ENCODE assay signal across 8 cellular contexts in the genomic region with DNA sequence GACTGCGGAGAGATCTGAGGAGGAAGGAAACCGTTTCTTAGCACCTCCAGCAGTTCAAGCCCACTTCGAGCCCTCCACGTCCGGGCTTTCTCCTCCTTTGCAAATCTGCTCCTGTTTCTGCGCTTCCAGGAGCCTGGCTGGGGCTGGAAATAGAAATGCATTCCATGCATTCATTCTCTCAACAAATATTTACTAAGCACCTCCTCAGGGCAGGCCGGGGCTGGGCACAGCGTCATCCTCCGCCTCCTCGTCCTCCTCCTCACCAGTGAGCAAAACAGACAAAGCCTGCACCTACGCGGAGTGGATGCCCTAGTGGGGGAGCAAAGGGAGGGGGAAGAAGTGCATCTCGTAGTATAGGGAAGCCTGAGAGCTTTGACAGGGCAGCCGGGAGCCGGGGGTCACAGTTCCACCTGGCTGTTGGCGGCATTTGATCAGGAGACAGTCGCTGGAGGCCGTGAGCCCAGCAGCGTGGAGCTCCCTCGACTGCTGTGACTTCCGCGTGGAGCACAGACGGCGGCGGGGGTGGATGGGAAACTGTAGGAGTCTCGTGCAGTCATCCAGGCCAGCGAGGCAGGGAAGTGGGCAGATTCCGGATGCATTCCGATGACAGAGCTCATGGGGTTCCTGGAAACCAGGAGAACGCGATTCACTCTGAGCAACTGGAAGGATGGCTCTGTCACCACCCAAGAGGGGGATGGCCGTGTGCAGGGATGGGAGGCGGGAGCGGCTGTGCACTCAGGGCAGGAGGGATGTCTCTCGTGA.
DNase-seq lines count a peak whose midpoint lies in the region; ATAC-seq lines count a peak whose summit lies in the region.

No MANE protein-coding gene starts in this region.

- H3K27ac ChIP-seq in HUES64 (ENCODE audit: low read depth, low read length) (peak overlapping the region; percentile 83), cingulate gyrus (ENCODE audit: low read depth, low read length) (peak overlapping the region; percentile 77)

- H3K27me3 Mint-ChIP-seq in activated T-cell treated with anti-CD3 and anti-CD28 coated beads, Interleukin-2, amount 50 U/mL, for 24 hours = no peaks in the 10 kb centered on the region

- no peak overlapping the region for H3K4me3 Mint-ChIP-seq in activated T-cell treated with anti-CD3 and anti-CD28 coated beads, Interleukin-2, amount 50 U/mL, for 24 hours

- no peaks in the 10 kb centered on the region for H3K9me3 Mint-ChIP-seq in activated T-cell treated with anti-CD3 and anti-CD28 coated beads, Interleukin-2, amount 50 U/mL, for 24 hours

- ATAC-seq in HG03159 (IDR thresholded peaks at IDR 0.05; ENCODE audit: unreplicated experiment) = no peak
- ATAC-seq in GM21381 (IDR thresholded peaks at IDR 0.05; ENCODE audit: unreplicated experiment) = no peak

- H3K4me3 ChIP-seq in HUES64 (ENCODE audit: low read length) = peak overlapping the region; percentile 4; the same call in 1 of the 2 replicates

- peak; percentile 95 for DNase-seq in A172 (ENCODE audit: low spot score)
- peak; percentile 80 to 83 for DNase-seq in lung microvascular endothelial cell (ENCODE audit: low read depth in 2 of 2)
- DNase-seq in activated T-cell treated with anti-CD3 and anti-CD28 coated beads, Interleukin-2, amount 50 U/mL, for 24 hours = no peak
- no peak for DNase-seq in hippocampal formation (lab: John Stamatoyannopoulos, UW)

- no peak overlapping the region for H3K27ac Mint-ChIP-seq in activated T-cell treated with anti-CD3 and anti-CD28 coated beads, Interleukin-2, amount 50 U/mL, for 24 hours

- no peaks in the 10 kb centered on the region for H3K4me1 Mint-ChIP-seq in activated T-cell treated with anti-CD3 and anti-CD28 coated beads, Interleukin-2, amount 50 U/mL, for 24 hours (ENCODE audit: low read depth)

- no peaks in the 10 kb centered on the region for H3K9me3 ChIP-seq in HUES64 (ENCODE audit: insufficient read depth, low read depth, low read length)

- H3K4me1 ChIP-seq in HUES64 (ENCODE audit: insufficient read depth, low read length) = peaks cover 14% of the 10 kb centered on the region

- no peaks in the 10 kb centered on the region for H3K36me3 Mint-ChIP-seq in activated T-cell treated with anti-CD3 and anti-CD28 coated beads, Interleukin-2, amount 50 U/mL, for 24 hours (ENCODE audit: low read depth)

- peak overlapping the region; percentile 58; the same call in 1 of the 2 replicates for H3K9ac ChIP-seq in HUES64 (ENCODE audit: low read depth, low read length)

- no peaks in the 10 kb centered on the region for H3K27me3 ChIP-seq in HUES64 (ENCODE audit: insufficient read depth, low read length)

- 41% methylated on average over 35 of the region's 35 CpGs for WGBS in HUES64

- H3K36me3 ChIP-seq in HUES64 (ENCODE audit: insufficient read depth, low read length) = no peaks in the 10 kb centered on the region

Comparison
In these comparisons a context has a peak if more than half of its experiments do, and no peak if none do; other contexts are left out.
1. DNase-seq: peak in A172 (single experiment) and lung microvascular endothelial cell (2 of 2); none in activated T-cell treated with anti-CD3 and anti-CD28 coated beads, Interleukin-2, amount 50 U/mL, for 24 hours (single experiment) and hippocampal formation (0 of 2).